In the genomic region with DNA sequence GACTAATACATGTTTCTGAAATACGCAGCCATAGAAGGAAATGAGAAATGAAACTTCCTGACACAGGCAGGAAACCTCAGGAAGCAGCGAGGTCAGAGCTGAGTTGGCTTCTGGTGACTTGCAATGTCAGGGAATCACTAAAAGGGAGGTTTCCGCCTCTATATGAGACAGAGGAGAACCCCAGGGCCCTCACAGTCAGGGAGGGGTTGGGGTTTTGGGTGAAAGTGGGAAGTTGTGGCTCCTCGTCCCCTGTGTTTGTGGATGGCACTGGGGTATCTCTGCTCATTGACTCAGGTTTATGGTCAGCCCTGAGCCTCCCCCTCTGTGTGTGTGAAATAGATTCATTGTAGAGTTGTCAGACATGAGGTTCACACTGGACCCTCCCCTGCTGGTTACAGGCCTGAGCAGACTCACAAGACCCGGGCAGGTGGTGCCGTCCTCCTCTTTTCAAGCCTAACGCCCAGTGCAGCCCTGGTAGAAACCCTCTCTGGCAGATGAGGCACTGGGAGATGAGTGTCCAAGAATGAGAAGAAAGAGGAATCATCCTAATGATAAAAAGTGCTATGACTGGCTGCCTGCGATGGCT, we compare ENCODE assay signal across 9 cellular contexts. TPM values are rescaled to one million over a fixed set of nuclear protein-coding genes. Genes with fewer than 3 reads are reported as not detected.
DNase-seq lines count a peak whose midpoint lies in the region; ATAC-seq and TF ChIP-seq lines count a peak whose summit lies in the region.
"Had no signal": no experiment of that assay in that cellular context is flagged by ENCODE, and none has a peak within 500 bp of the region (broad histone marks: within the 10 kb centered on the region; RNA-seq: fewer than 3 reads in every experiment).

No MANE protein-coding gene starts in this region.

- peaks cover 4 to 16% (median 16%) of the 10 kb centered on the region in 3 donors for H3K27me3 Mint-ChIP-seq in CD14-positive monocyte (ENCODE audit: low read depth in 3 of 3)
- H3K27me3 Mint-ChIP-seq in central memory CD8-positive, alpha-beta T cell = peaks cover 22% of the 10 kb centered on the region

- H3K36me3 Mint-ChIP-seq in CD14-positive monocyte = peaks cover 0 to 3% of the 10 kb centered on the region in 2 donors
- H3K36me3 Mint-ChIP-seq in central memory CD8-positive, alpha-beta T cell (ENCODE audit: insufficient read depth) = no peaks in the 10 kb centered on the region

- H3K4me3 Mint-ChIP-seq in CD14-positive monocyte = peak overlapping the region; percentile 58 to 82
- H3K4me3 Mint-ChIP-seq in central memory CD8-positive, alpha-beta T cell = peak overlapping the region; percentile 36

- H3K4me1 ChIP-seq in neutrophil (ENCODE audit: control insufficient read depth in 1 of 2, insufficient read depth in 1 of 2, low read depth in 1 of 2, low read length in 1 of 2) (peaks cover 25 to 35% of the 10 kb centered on the region in 2 experiments), testis (no peaks in the 10 kb centered on the region), esophagus muscularis mucosa (no peaks in the 10 kb centered on the region)

- H3K4me1 Mint-ChIP-seq in CD14-positive monocyte = peaks cover 48% of the 10 kb centered on the region
- peaks cover 11% of the 10 kb centered on the region for H3K4me1 Mint-ChIP-seq in central memory CD8-positive, alpha-beta T cell

- WGBS in testis, 2 donors = 71 to 72% methylated on average over 8 of the region's 8 CpGs
- WGBS in esophagus muscularis mucosa = 55% methylated on average over 8 of the region's 8 CpGs

- H3K27me3 ChIP-seq in neutrophil (peaks cover 2% of the 10 kb centered on the region), testis (no peaks in the 10 kb centered on the region), esophagus muscularis mucosa (peaks cover 0 to 32% (median 1%) of the 10 kb centered on the region in 4 donors)

- H3K9me3 Mint-ChIP-seq in CD14-positive monocyte = peaks cover 0 to 3% (median 0%) of the 10 kb centered on the region in 7 donors
- H3K9me3 Mint-ChIP-seq in central memory CD8-positive, alpha-beta T cell = no peaks in the 10 kb centered on the region

- no peak for TF ChIP-seq EP300 in esophagus muscularis mucosa (IDR thresholded peaks at IDR 0.05)

- H3K36me3 ChIP-seq in neutrophil (no peaks in the 10 kb centered on the region), testis (ENCODE audit: low read depth, missing control alignments) (no peaks in the 10 kb centered on the region), esophagus muscularis mucosa (no peaks in the 10 kb centered on the region)

- H3K27ac Mint-ChIP-seq in CD14-positive monocyte = peak overlapping the region; percentile 95 to 99 (median 98)
- H3K27ac Mint-ChIP-seq in central memory CD8-positive, alpha-beta T cell (ENCODE audit: low read depth) = peak overlapping the region; percentile 27

- H3K4me3 ChIP-seq in neutrophil (ENCODE audit: low read depth in 1 of 2, low read length in 1 of 2) (peak overlapping the region; percentile 33 to 41), testis (no peak overlapping the region), esophagus muscularis mucosa (no peak overlapping the region)

- DNase-seq in CD14-positive monocyte (ENCODE audit: low spot score) (peak; percentile 93), NOMO-1 treated with DMSO at 0.1 percent for 48 hours (lab: John Stamatoyannopoulos, UW; ENCODE audit: unreplicated experiment) (peak; percentile 95), iPS-NIHi7 (ENCODE audit: extremely low spot score) (no peak), testis (no peak), esophagus muscularis mucosa (ENCODE audit: extremely low spot score) (no peak)
- no peak for DNase-seq in central memory CD8-positive, alpha-beta T cell (ENCODE audit: low spot score in 2 of 2)

- TF ChIP-seq CTCF in CD14-positive monocyte (IDR thresholded peaks at IDR 0.05) = no peak
- TF ChIP-seq CTCF in neutrophil (IDR thresholded peaks at IDR 0.05) = no peak
- TF ChIP-seq CTCF in testis (IDR thresholded peaks at IDR 0.05) = no peak
- no peak for TF ChIP-seq CTCF in esophagus muscularis mucosa (IDR thresholded peaks at IDR 0.05)

- intact Hi-C loops in CD14-positive monocyte (cut with micrococcal nuclease) = loop anchor here in 1 of 2 donors (5.0 kb wide), 1 partner anchor 36 kb away; no protein-coding TSS in a partner anchor
- intact Hi-C loops in testis (cut with DNase I; ENCODE audit: low total_unique reads) = no loop called here
- intact Hi-C loops in esophagus muscularis mucosa (cut with DNase I) = no loop called here

- H3K9me3 ChIP-seq in neutrophil = no peaks in the 10 kb centered on the region
- no peaks in the 10 kb centered on the region for H3K9me3 ChIP-seq in testis
- H3K9me3 ChIP-seq in esophagus muscularis mucosa = no peaks in the 10 kb centered on the region

- ATAC-seq in central memory CD8-positive, alpha-beta T cell (replicated peaks; ENCODE audit: extremely low read depth, poor library complexity, severe bottlenecking) = peak; percentile 56
- no peak for ATAC-seq in HG03039 (IDR thresholded peaks at IDR 0.05; ENCODE audit: unreplicated experiment)

- H3K27ac ChIP-seq in neutrophil (peak overlapping the region; percentile 94), testis (no peak overlapping the region), esophagus muscularis mucosa (replicated peaks in 1 of 4) (peak overlapping the region in 1 of 4 donors; percentile 18)

- TF ChIP-seq POLR2A in testis (IDR thresholded peaks at IDR 0.05) (no peak), esophagus muscularis mucosa (IDR thresholded peaks at IDR 0.05; ENCODE audit: low read depth) (no peak)

RNA-seq across cellular contexts. Expression of a gene that starts 5.5 kb away (rescaled TPM):
- polyA plus RNA-seq in CD14-positive monocyte = 100 to 1,000 TPM in 1 of 2 donors, 10 to 100 TPM in 1; 65.7 to 143 TPM
- 1 to 10 TPM in 1 of 2 donors, under 1 TPM in 1; 0.37 to 1.5 TPM for total RNA-seq in testis
- polyA plus RNA-seq in testis (ENCODE audit: insufficient read depth, low read depth, low replicate concordance) = 2.7 TPM
- 1 to 10 TPM in 3 of 4 donors, under 1 TPM in 1; 0.86 to 2.9 (median 2.6) TPM for total RNA-seq in esophagus muscularis mucosa
- total RNA-seq: G401 had no signal

RNA-seq across cellular contexts. Expression of a gene that starts 9.0 kb away (rescaled TPM):
- polyA plus RNA-seq in CD14-positive monocyte (under 1 TPM; 0.14 to 0.17 TPM), testis (ENCODE audit: insufficient read depth, low read depth, low replicate concordance) (8.7 TPM)
- total RNA-seq in testis (1 to 10 TPM; 1.9 to 4.4 TPM), esophagus muscularis mucosa (10 to 100 TPM; 16.6 to 26.6 (median 21.4) TPM)
- total RNA-seq: G401 had no signal

RNA-seq across cellular contexts. Expression of a gene that starts 25.3 kb away (rescaled TPM):
- polyA plus RNA-seq in CD14-positive monocyte (100 to 1,000 TPM in 1 of 2 donors, 10 to 100 TPM in 1; 62.9 to 104 TPM), testis (ENCODE audit: insufficient read depth, low read depth, low replicate concordance) (4.9 TPM)
- total RNA-seq in testis (10 to 100 TPM in 1 of 2 donors, 1 to 10 TPM in 1; 3.6 to 11.0 TPM), esophagus muscularis mucosa (10 to 100 TPM in 2 of 4 donors, 1 to 10 TPM in 2; 9.1 to 36.1 (median 11.3) TPM)

RNA-seq across cellular contexts. Expression of a gene that starts 32.8 kb away (rescaled TPM):
- polyA plus RNA-seq in CD14-positive monocyte (100 to 1,000 TPM; 111 to 172 TPM), testis (ENCODE audit: insufficient read depth, low read depth, low replicate concordance) (3.0 TPM)
- total RNA-seq in testis (under 1 TPM; 0.71 to 0.99 TPM), esophagus muscularis mucosa (1 to 10 TPM; 2.1 to 5.6 (median 2.6) TPM)
- total RNA-seq: G401 had no signal

RNA-seq across cellular contexts. Expression of a gene that starts 47.5 kb away (rescaled TPM):
- 100 to 1,000 TPM; 756 to 983 TPM for polyA plus RNA-seq in CD14-positive monocyte
- total RNA-seq in testis = 1,000 to 10,000 TPM in 1 of 2 donors, 100 to 1,000 TPM in 1; 648 to 1,251 TPM
- 969 TPM for polyA plus RNA-seq in testis (ENCODE audit: insufficient read depth, low read depth, low replicate concordance)
- 1,000 to 10,000 TPM; 1,410 to 2,465 (median 1,750) TPM for total RNA-seq in esophagus muscularis mucosa

Comparison
In these comparisons a context has a peak if more than half of its experiments do, and no peak if none do; other contexts are left out.
1. DNase-seq: peak in CD14-positive monocyte (single experiment) and NOMO-1 treated with DMSO at 0.1 percent for 48 hours (single experiment); none in central memory CD8-positive, alpha-beta T cell (0 of 2), iPS-NIHi7 (single experiment), testis (single experiment) and esophagus muscularis mucosa (single experiment).
2. H3K4me3 ChIP-seq: peak in neutrophil (2 of 2); none in testis (0 of 2) and esophagus muscularis mucosa (0 of 4).